ENCODE assay signal across 13 cellular contexts in the genomic region with DNA sequence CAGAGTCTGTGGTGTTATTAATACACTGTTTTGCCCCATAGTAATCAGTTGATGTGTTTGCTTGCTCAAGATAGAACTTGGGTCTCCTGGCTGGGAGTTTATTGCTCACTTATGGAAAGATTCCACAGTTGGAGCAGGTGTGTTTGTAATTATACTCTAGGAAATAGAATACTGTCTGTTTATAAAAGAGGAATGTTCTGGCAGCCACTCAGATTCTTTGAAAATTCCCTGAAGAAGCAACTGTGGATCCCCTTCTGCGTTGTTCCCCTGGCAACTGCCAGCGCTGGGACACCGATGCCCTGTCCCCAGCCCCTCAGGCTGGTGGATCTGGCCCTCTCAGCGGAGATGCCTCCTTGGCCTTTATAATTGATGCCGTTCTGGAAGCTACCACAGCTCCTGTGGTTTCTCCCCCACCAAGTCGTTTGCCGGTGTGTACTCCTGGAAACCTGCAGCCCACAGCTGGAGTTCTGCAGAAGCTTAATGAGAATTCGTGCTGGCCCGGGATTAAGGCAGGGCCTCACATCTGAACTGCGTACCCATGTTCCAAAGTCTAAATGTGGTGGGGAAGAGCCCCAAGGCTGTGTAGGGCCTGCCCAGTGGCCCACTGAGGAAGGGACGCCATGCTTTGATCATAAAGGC.
DNase-seq lines count a peak whose midpoint lies in the region; ATAC-seq and TF ChIP-seq lines count a peak whose summit lies in the region.
"Had no signal": no experiment of that assay in that cellular context is flagged by ENCODE, and none has a peak within 500 bp of the region (broad histone marks: within the 10 kb centered on the region; RNA-seq: fewer than 3 reads in every experiment).

No MANE protein-coding gene starts in this region.

- H3K9me3 Mint-ChIP-seq in GM23338, result no peaks in the 10 kb centered on the region
- H3K9me3 Mint-ChIP-seq: activated naive CD8-positive, alpha-beta T cell treated with anti-CD3 and anti-CD28 coated beads, Interleukin-2, amount 50 U/mL, for 24 hours; CD4-positive, alpha-beta memory T cell had no signal

- H3K4me3 ChIP-seq in GM23338 (no peak overlapping the region), esophagus squamous epithelium (no peak overlapping the region), prostate gland (no peak overlapping the region), PC-3 (ENCODE audit: low read length) (no peak overlapping the region)

- H3K9me2 ChIP-seq in GM23338 (ENCODE audit: insufficient read depth) (no peaks in the 10 kb centered on the region), PC-3 (replicated peaks; ENCODE audit: low read length) (no peaks in the 10 kb centered on the region)

- no peaks in the 10 kb centered on the region for H3F3A ChIP-seq in GM23338 (replicated peaks; ENCODE audit: low read depth)
- H3F3A ChIP-seq in PC-3 (ENCODE audit: low read length, unreplicated experiment), result no peaks in the 10 kb centered on the region

- H3K4me1 ChIP-seq in GM23338 (ENCODE audit: insufficient read depth) (peaks cover 29% of the 10 kb centered on the region), esophagus squamous epithelium (peaks cover 0 to 57% (median 43%) of the 10 kb centered on the region in 3 donors), prostate gland (replicated peaks) (peaks cover 8% of the 10 kb centered on the region), PC-3 (ENCODE audit: insufficient read depth, low read length) (peaks cover 36% of the 10 kb centered on the region)

- H3K4me3 Mint-ChIP-seq in GM23338, result no peak overlapping the region
- H3K4me3 Mint-ChIP-seq: activated CD8-positive, alpha-beta memory T cell treated with anti-CD3 and anti-CD28 coated beads, Interleukin-2, amount 10 ng/mL, durations not matched to agents 7 days and 5 days; activated naive CD8-positive, alpha-beta T cell treated with anti-CD3 and anti-CD28 coated beads, Interleukin-2, amount 50 U/mL, for 24 hours; CD4-positive, alpha-beta memory T cell had no signal

- H3K79me2 ChIP-seq in GM23338 (replicated peaks; ENCODE audit: insufficient read depth) (no peaks in the 10 kb centered on the region), PC-3 (ENCODE audit: low read length) (no peaks in the 10 kb centered on the region)

- TF ChIP-seq CTCF in GM23338 (conservative IDR thresholded peaks at IDR 0.05; ENCODE audit: low read depth in 2 of 2), result no peak
- no peak for TF ChIP-seq CTCF in esophagus squamous epithelium (IDR thresholded peaks at IDR 0.05)
- TF ChIP-seq CTCF in prostate gland (IDR thresholded peaks at IDR 0.05), result no peak
- TF ChIP-seq CTCF in omental fat pad (IDR thresholded peaks at IDR 0.05), result no peak
- no peak for TF ChIP-seq CTCF in PC-3 (conservative IDR thresholded peaks at IDR 0.05; ENCODE audit: low read depth, low read length)

- H4K20me1 ChIP-seq in GM23338 (replicated peaks; ENCODE audit: insufficient read depth) (no peaks in the 10 kb centered on the region), PC-3 (ENCODE audit: low read length) (no peaks in the 10 kb centered on the region)

- H3K4me1 Mint-ChIP-seq in GM23338, result peaks cover 38% of the 10 kb centered on the region

- H3K27me3 ChIP-seq in GM23338 (ENCODE audit: insufficient read depth), result no peaks in the 10 kb centered on the region
- H3K27me3 ChIP-seq in esophagus squamous epithelium, result no peaks in the 10 kb centered on the region
- H3K27me3 ChIP-seq in prostate gland (replicated peaks; ENCODE audit: insufficient read depth), result no peaks in the 10 kb centered on the region
- no peaks in the 10 kb centered on the region for H3K27me3 ChIP-seq in PC-3 (ENCODE audit: low read length)

- TF ChIP-seq POLR2A in esophagus squamous epithelium (IDR thresholded peaks at IDR 0.05) (no peak), prostate gland (IDR thresholded peaks at IDR 0.05) (no peak)

- CTCF ChIA-PET in PC-3 (lab: Charles Lee), result no interaction called here

- H3K27ac ChIP-seq in GM23338 (ENCODE audit: low read depth), result no peak overlapping the region
- peak overlapping the region in 3 of 4 donors; percentile 11 to 85 (median 51) for H3K27ac ChIP-seq in esophagus squamous epithelium
- H3K27ac ChIP-seq in prostate gland, result peak overlapping the region; percentile 59
- no peak overlapping the region for H3K27ac ChIP-seq in PC-3 (ENCODE audit: low read length)

- peaks cover 3% of the 10 kb centered on the region for H3K27me3 Mint-ChIP-seq in GM23338 (ENCODE audit: insufficient read depth, low read depth, poor library complexity)
- H3K27me3 Mint-ChIP-seq: activated CD8-positive, alpha-beta memory T cell treated with anti-CD3 and anti-CD28 coated beads, Interleukin-2, amount 10 ng/mL, durations not matched to agents 7 days and 5 days; activated naive CD8-positive, alpha-beta T cell treated with anti-CD3 and anti-CD28 coated beads, Interleukin-2, amount 50 U/mL, for 24 hours; CD4-positive, alpha-beta memory T cell had no signal

- H3K36me3 Mint-ChIP-seq in GM23338 (ENCODE audit: low read depth), result no peaks in the 10 kb centered on the region

- H3K36me3 ChIP-seq in GM23338 (ENCODE audit: insufficient read depth), result no peaks in the 10 kb centered on the region
- H3K36me3 ChIP-seq in esophagus squamous epithelium, result no peaks in the 10 kb centered on the region
- no peaks in the 10 kb centered on the region for H3K36me3 ChIP-seq in prostate gland
- no peaks in the 10 kb centered on the region for H3K36me3 ChIP-seq in PC-3 (ENCODE audit: low read depth, low read length)

- no peaks in the 10 kb centered on the region for H3K9me3 ChIP-seq in esophagus squamous epithelium
- H3K9me3 ChIP-seq in prostate gland, result no peaks in the 10 kb centered on the region
- no peaks in the 10 kb centered on the region for H3K9me3 ChIP-seq in PC-3 (ENCODE audit: low read length)

- DNase-seq in GM23338 (ENCODE audit: low spot score), result no peak
- DNase-seq in NCI-H748 (lab: John Stamatoyannopoulos, UW; ENCODE audit: unreplicated experiment), result peak; percentile 36
- no peak for DNase-seq in esophagus squamous epithelium (lab: John Stamatoyannopoulos, UW)
- DNase-seq in prostate gland (ENCODE audit: low spot score), result no peak
- no peak for DNase-seq in omental fat pad (ENCODE audit: low spot score)
- no peak for DNase-seq in PC-3
- no peak for DNase-seq in RPMI8226
- DNase-seq: activated CD8-positive, alpha-beta memory T cell treated with anti-CD3 and anti-CD28 coated beads, Interleukin-2, amount 10 ng/mL, durations not matched to agents 7 days and 5 days; activated naive CD8-positive, alpha-beta T cell treated with anti-CD3 and anti-CD28 coated beads, Interleukin-2, amount 50 U/mL, for 24 hours; CD4-positive, alpha-beta memory T cell; hypothalamus; T1000 had no signal

- intact Hi-C loops in esophagus squamous epithelium (cut with DNase I) (loop anchor here (5.0 to 10.0 kb wide), 2 partner anchors 303 to 336 kb away; no protein-coding TSS in a partner anchor), prostate gland (cut with DNase I) (loop anchor here (2.0 kb wide), 1 partner anchor 108 kb away; no protein-coding TSS in a partner anchor), PC-3 (cut with micrococcal nuclease) (no loop called here)

- no TSS peak for BruUV-seq in PC-3 (replicated peaks; lab: Mats Ljungman, UMichigan)

- H3K4me2 ChIP-seq in GM23338, result no peak overlapping the region
- no peak overlapping the region for H3K4me2 ChIP-seq in PC-3 (ENCODE audit: low read length)

- H3K27ac Mint-ChIP-seq in GM23338, result peak overlapping the region; percentile 61; the same call in 1 of the 2 replicates
- H3K27ac Mint-ChIP-seq: activated CD8-positive, alpha-beta memory T cell treated with anti-CD3 and anti-CD28 coated beads, Interleukin-2, amount 10 ng/mL, durations not matched to agents 7 days and 5 days; activated naive CD8-positive, alpha-beta T cell treated with anti-CD3 and anti-CD28 coated beads, Interleukin-2, amount 50 U/mL, for 24 hours had no signal

- 61 to 79% methylated on average over 7 to 8 of the region's 11 CpGs for WGBS in esophagus squamous epithelium, 2 donors
- WGBS in prostate gland, result 27% methylated on average over 11 of the region's 11 CpGs

- H2AFZ ChIP-seq in GM23338 (no peak overlapping the region), PC-3 (ENCODE audit: low read length) (no peak overlapping the region)

- no peak overlapping the region for H3K9ac ChIP-seq in PC-3 (ENCODE audit: low read length)

- POLR2A ChIA-PET in PC-3 (lab: Charles Lee; ENCODE audit: unreplicated experiment), result no interaction called here

- ATAC-seq in GM23338 (no peak), omental fat pad (ENCODE audit: low FRiP score) (no peak), PC-3 (no peak), HG03565 (IDR thresholded peaks at IDR 0.05; ENCODE audit: unreplicated experiment) (no peak)
- ATAC-seq: activated CD8-positive, alpha-beta memory T cell treated with anti-CD3 and anti-CD28 coated beads, Interleukin-2, amount 10 ng/mL, durations not matched to agents 7 days and 5 days; activated naive CD8-positive, alpha-beta T cell treated with anti-CD3 and anti-CD28 coated beads, Interleukin-2, amount 50 U/mL, for 24 hours had no signal

TF ChIP-seq in GM23338, 12 proteins besides CTCF, POLR2A, EP300 and RAD21 (continues in another document):
- TF ChIP-seq EZH2 (IDR thresholded peaks at IDR 0.05; ENCODE audit: low read depth, unreplicated experiment) (no peak), JUNB (IDR thresholded peaks at IDR 0.05; ENCODE audit: unreplicated experiment) (no peak), EZH2phosphoT487 (IDR thresholded peaks at IDR 0.05; ENCODE audit: unreplicated experiment) (no peak), CREB1 (CRISPR knock-in tag; IDR thresholded peaks at IDR 0.05; ENCODE audit: low read depth) (no peak)
- TF ChIP-seq, protein P1, sequence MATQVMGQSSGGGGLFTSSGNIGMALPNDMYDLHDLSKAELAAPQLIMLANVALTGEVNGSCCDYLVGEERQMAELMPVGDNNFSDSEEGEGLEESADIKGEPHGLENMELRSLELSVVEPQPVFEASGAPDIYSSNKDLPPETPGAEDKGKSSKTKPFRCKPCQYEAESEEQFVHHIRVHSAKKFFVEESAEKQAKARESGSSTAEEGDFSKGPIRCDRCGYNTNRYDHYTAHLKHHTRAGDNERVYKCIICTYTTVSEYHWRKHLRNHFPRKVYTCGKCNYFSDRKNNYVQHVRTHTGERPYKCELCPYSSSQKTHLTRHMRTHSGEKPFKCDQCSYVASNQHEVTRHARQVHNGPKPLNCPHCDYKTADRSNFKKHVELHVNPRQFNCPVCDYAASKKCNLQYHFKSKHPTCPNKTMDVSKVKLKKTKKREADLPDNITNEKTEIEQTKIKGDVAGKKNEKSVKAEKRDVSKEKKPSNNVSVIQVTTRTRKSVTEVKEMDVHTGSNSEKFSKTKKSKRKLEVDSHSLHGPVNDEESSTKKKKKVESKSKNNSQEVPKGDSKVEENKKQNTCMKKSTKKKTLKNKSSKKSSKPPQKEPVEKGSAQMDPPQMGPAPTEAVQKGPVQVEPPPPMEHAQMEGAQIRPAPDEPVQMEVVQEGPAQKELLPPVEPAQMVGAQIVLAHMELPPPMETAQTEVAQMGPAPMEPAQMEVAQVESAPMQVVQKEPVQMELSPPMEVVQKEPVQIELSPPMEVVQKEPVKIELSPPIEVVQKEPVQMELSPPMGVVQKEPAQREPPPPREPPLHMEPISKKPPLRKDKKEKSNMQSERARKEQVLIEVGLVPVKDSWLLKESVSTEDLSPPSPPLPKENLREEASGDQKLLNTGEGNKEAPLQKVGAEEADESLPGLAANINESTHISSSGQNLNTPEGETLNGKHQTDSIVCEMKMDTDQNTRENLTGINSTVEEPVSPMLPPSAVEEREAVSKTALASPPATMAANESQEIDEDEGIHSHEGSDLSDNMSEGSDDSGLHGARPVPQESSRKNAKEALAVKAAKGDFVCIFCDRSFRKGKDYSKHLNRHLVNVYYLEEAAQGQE (IDR thresholded peaks at IDR 0.05; ENCODE audit: unreplicated experiment), result no peak

Comparison
In these comparisons a context has a peak if more than half of its experiments do, and no peak if none do; other contexts are left out.
1. H3K27ac ChIP-seq: peak in esophagus squamous epithelium (3 of 4) and prostate gland (2 of 2); none in GM23338 (single experiment) and PC-3 (single experiment).